In genomic region chr1:57963545-57963944, GRCh38 we compare ENCODE assay signal across 26 cellular contexts.
DNase-seq lines count a peak whose midpoint lies in the region; ATAC-seq and TF ChIP-seq lines count a peak whose summit lies in the region.
"Had no signal": no experiment of that assay in that cellular context is flagged by ENCODE, and none has a peak within 500 bp of the region (broad histone marks: within the 10 kb centered on the region; RNA-seq: fewer than 3 reads in every experiment).

No MANE protein-coding gene starts in this region.

- H3K36me3 Mint-ChIP-seq in glutamatergic neuron (ENCODE audit: unreplicated experiment): no peaks in the 10 kb centered on the region
- H3K36me3 Mint-ChIP-seq: activated naive CD4-positive, alpha-beta T cell treated with anti-CD3 and anti-CD28 coated beads, Interleukin-2, amount 10 ng/mL, durations not matched to agents 7 days and 5 days had no signal

- H3K9me3 Mint-ChIP-seq in glutamatergic neuron (ENCODE audit: unreplicated experiment): no peaks in the 10 kb centered on the region
- H3K9me3 Mint-ChIP-seq: activated naive CD4-positive, alpha-beta T cell treated with anti-CD3 and anti-CD28 coated beads, Interleukin-2, amount 10 ng/mL, durations not matched to agents 7 days and 5 days; neural crest cell; stimulated activated naive CD8-positive, alpha-beta T cell treated with anti-CD3 and anti-CD28 coated beads, Interleukin-15, amount 100 ng/mL, for 72 hours had no signal

- H3K9me3 ChIP-seq in Karpas-422 (ENCODE audit: low read length): no peaks in the 10 kb centered on the region
- H3K9me3 ChIP-seq: HAP-1, mucosa of descending colon, prostate gland had no signal

- peaks cover 10% of the 10 kb centered on the region for H3K4me1 Mint-ChIP-seq in glutamatergic neuron (ENCODE audit: low read depth, unreplicated experiment)
- H3K4me1 Mint-ChIP-seq: activated naive CD4-positive, alpha-beta T cell treated with anti-CD3 and anti-CD28 coated beads, Interleukin-2, amount 10 ng/mL, durations not matched to agents 7 days and 5 days; neural crest cell; stimulated activated naive CD8-positive, alpha-beta T cell treated with anti-CD3 and anti-CD28 coated beads, Interleukin-15, amount 100 ng/mL, for 72 hours had no signal

- H3K9ac ChIP-seq in Karpas-422 (ENCODE audit: low read length): no peak overlapping the region

- peak; percentile 63 for DNase-seq in Karpas-422
- DNase-seq in NCI-H1436 treated with DMSO at 0.1 percent for 48 hours (lab: John Stamatoyannopoulos, UW): peak; percentile 90
- peak; percentile 41 for DNase-seq in NCI-H345 treated with DMSO at 0.1 percent for 48 hours (lab: John Stamatoyannopoulos, UW; ENCODE audit: unreplicated experiment)
- peak; percentile 35 for DNase-seq in glutamatergic neuron
- no peak for DNase-seq in SHP77 (lab: John Stamatoyannopoulos, UW)
- DNase-seq: activated naive CD4-positive, alpha-beta T cell treated with anti-CD3 and anti-CD28 coated beads, Interleukin-2, amount 10 ng/mL, durations not matched to agents 7 days and 5 days; activated T-cell treated with anti-CD3 and anti-CD28 coated beads, Interleukin-2, amount 50 U/mL, for 48 hours; dorsolateral prefrontal cortex; EL; foreskin fibroblast; mucosa of descending colon; NCI-H446; small intestine; stimulated activated CD4-positive, alpha-beta T cell treated with anti-CD3 and anti-CD28 coated beads, Interleukin-4, amount 100 ng/mL, for 1 hour; stimulated activated naive CD8-positive, alpha-beta T cell treated with anti-CD3 and anti-CD28 coated beads, Interleukin-15, amount 100 ng/mL, for 72 hours; T1000; trophoblast cell had no signal

- H3K4me1 ChIP-seq in Karpas-422 (ENCODE audit: low read length): peaks cover 24% of the 10 kb centered on the region
- H3K4me1 ChIP-seq: HAP-1, prostate gland had no signal

- H4K20me1 ChIP-seq in Karpas-422 (ENCODE audit: insufficient read depth, low read depth, low read length): no peaks in the 10 kb centered on the region

- H3K27ac Mint-ChIP-seq in glutamatergic neuron (ENCODE audit: unreplicated experiment): peak overlapping the region; percentile 15
- H3K27ac Mint-ChIP-seq: activated naive CD4-positive, alpha-beta T cell treated with anti-CD3 and anti-CD28 coated beads, Interleukin-2, amount 10 ng/mL, durations not matched to agents 7 days and 5 days; stimulated activated naive CD8-positive, alpha-beta T cell treated with anti-CD3 and anti-CD28 coated beads, Interleukin-15, amount 100 ng/mL, for 72 hours had no signal

- H3K4me2 ChIP-seq in Karpas-422 (ENCODE audit: low read depth, low read length, poor library complexity, severe bottlenecking): peak overlapping the region; percentile 10
- H3K4me2 ChIP-seq: hepatocyte had no signal

- H3K79me2 ChIP-seq in Karpas-422 (ENCODE audit: low read length): no peaks in the 10 kb centered on the region
- H3K79me2 ChIP-seq: hepatocyte had no signal

- peak overlapping the region; percentile 47 for H3K4me3 Mint-ChIP-seq in glutamatergic neuron (ENCODE audit: unreplicated experiment)
- H3K4me3 Mint-ChIP-seq: activated naive CD4-positive, alpha-beta T cell treated with anti-CD3 and anti-CD28 coated beads, Interleukin-2, amount 10 ng/mL, durations not matched to agents 7 days and 5 days; neural crest cell; stimulated activated naive CD8-positive, alpha-beta T cell treated with anti-CD3 and anti-CD28 coated beads, Interleukin-15, amount 100 ng/mL, for 72 hours had no signal

- H3K4me3 ChIP-seq in Karpas-422 (ENCODE audit: low read length): no peak overlapping the region
- H3K4me3 ChIP-seq: dorsolateral prefrontal cortex, HAP-1, hepatocyte, mucosa of descending colon, prostate gland had no signal

- no peaks in the 10 kb centered on the region for H3K27me3 Mint-ChIP-seq in glutamatergic neuron (ENCODE audit: unreplicated experiment)
- H3K27me3 Mint-ChIP-seq: activated naive CD4-positive, alpha-beta T cell treated with anti-CD3 and anti-CD28 coated beads, Interleukin-2, amount 10 ng/mL, durations not matched to agents 7 days and 5 days; stimulated activated naive CD8-positive, alpha-beta T cell treated with anti-CD3 and anti-CD28 coated beads, Interleukin-15, amount 100 ng/mL, for 72 hours had no signal

- ATAC-seq in HG02763 (IDR thresholded peaks at IDR 0.05; ENCODE audit: unreplicated experiment) (no peak), HG03342 (IDR thresholded peaks at IDR 0.05; ENCODE audit: unreplicated experiment) (no peak)
- ATAC-seq: activated CD4-positive, CD25-positive, alpha-beta regulatory T cell treated with anti-CD3 and anti-CD28 coated beads, Interleukin-2, amount 50 U/mL, for 24 hours; HepG2; mucosa of descending colon; stimulated activated naive CD8-positive, alpha-beta T cell treated with anti-CD3 and anti-CD28 coated beads, Interleukin-15, amount 100 ng/mL, for 72 hours had no signal

- no peak overlapping the region for H3K27ac ChIP-seq in Karpas-422 (ENCODE audit: low read length)
- H3K27ac ChIP-seq: dorsolateral prefrontal cortex, epithelial cell of prostate, hepatocyte, prostate gland had no signal

- no peaks in the 10 kb centered on the region for H3K36me3 ChIP-seq in Karpas-422 (ENCODE audit: insufficient read depth, low read length)
- H3K36me3 ChIP-seq: HAP-1, prostate gland had no signal

- TF ChIP-seq CTCF in glutamatergic neuron (IDR thresholded peaks at IDR 0.05; ENCODE audit: partially characterized antibody, unreplicated experiment): no peak

- no peaks in the 10 kb centered on the region for H3K27me3 ChIP-seq in Karpas-422 (ENCODE audit: low read length)
- H3K27me3 ChIP-seq: dorsolateral prefrontal cortex, hepatocyte had no signal

- no peak overlapping the region for H2AFZ ChIP-seq in Karpas-422 (ENCODE audit: low read length)
- H2AFZ ChIP-seq: hepatocyte had no signal

- H3K9me2 ChIP-seq in Karpas-422 (replicated peaks; ENCODE audit: insufficient read depth, low read length): no peaks in the 10 kb centered on the region

Comparison
In these comparisons a context has a peak if more than half of its experiments do, and no peak if none do; other contexts are left out.
1. DNase-seq: peak in Karpas-422 (single experiment), NCI-H1436 treated with DMSO at 0.1 percent for 48 hours (single experiment), NCI-H345 treated with DMSO at 0.1 percent for 48 hours (single experiment) and glutamatergic neuron (single experiment); none in SHP77 (0 of 2).